ENCODE assay signal across 2 cellular contexts in genomic region chr12:118219772-118220171, GRCh38.
TF ChIP-seq lines count a peak whose summit lies in the region.

No MANE protein-coding gene starts in this region.

TF ChIP-seq in HEK293, 187 proteins besides CTCF, POLR2A, EP300 and RAD21 (continued from another document):
- no peak for TF ChIP-seq ZNF488 (tag by site-specific recombination; IDR thresholded peaks at IDR 0.05)

TF ChIP-seq in WTC11, 78 proteins besides CTCF, POLR2A, EP300 and RAD21:
- no peak for TF ChIP-seq USF1 (CRISPR knock-in tag; IDR thresholded peaks at IDR 0.05)
- TF ChIP-seq PREB (CRISPR knock-in tag; IDR thresholded peaks at IDR 0.05; ENCODE audit: borderline replicate concordance), result no peak
- no peak for TF ChIP-seq ZNF532 (CRISPR knock-in tag; IDR thresholded peaks at IDR 0.05; ENCODE audit: borderline replicate concordance)
- TF ChIP-seq NFE2L1 (CRISPR knock-in tag; IDR thresholded peaks at IDR 0.05), result no peak
- TF ChIP-seq NR3C1 (CRISPR knock-in tag; conservative IDR thresholded peaks at IDR 0.05; ENCODE audit: low read depth), result no peak
TF ChIP-seq in WTC11: peak in this region for 0.
